Comparison of ENCODE assay signal across 17 cellular contexts in the genomic region with DNA sequence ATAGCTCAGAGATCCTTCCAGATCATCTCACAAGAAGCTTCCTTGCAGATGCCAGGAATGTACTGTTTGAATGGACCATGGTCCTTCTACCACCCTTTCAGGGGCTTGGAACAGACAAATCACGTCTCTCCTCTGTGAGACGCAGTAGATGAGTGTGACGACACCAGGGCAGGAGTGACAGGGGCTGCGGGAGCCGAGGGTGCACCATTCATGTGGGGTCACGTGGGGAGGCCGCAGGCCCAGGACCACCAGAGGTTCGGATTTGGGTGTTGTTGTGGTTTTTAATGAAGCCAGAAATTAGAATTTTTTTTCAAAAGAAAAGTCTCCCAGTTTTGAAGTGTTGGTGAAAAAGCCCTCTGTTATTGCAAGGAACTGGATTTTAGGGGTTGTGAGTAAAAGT.
A peak's percentile ranks its signal among the peaks of the same experiment; 100 is the strongest.
DNase-seq lines count a peak whose midpoint lies in the region; ATAC-seq and TF ChIP-seq lines count a peak whose summit lies in the region.
"Had no signal": no experiment of that assay in that cellular context is flagged by ENCODE, and none has a peak within 500 bp of the region (broad histone marks: within the 10 kb centered on the region; RNA-seq: fewer than 3 reads in every experiment).

No MANE protein-coding gene starts in this region.

- ATAC-seq in activated naive CD8-positive, alpha-beta T cell treated with anti-CD3 and anti-CD28 coated beads, Interleukin-2, amount 10 ng/mL, durations not matched to agents 7 days and 5 days (ENCODE audit: low read depth), result no peak
- no peak for ATAC-seq in naive thymus-derived CD8-positive, alpha-beta T cell
- ATAC-seq in Right ventricle myocardium superior (ENCODE audit: poor library complexity) (no peak), HG02678 (IDR thresholded peaks at IDR 0.05; ENCODE audit: unreplicated experiment) (no peak)
- ATAC-seq: heart right ventricle had no signal

- no peak overlapping the region for H2AK5ac ChIP-seq in H9 (ENCODE audit: insufficient read length, low read length)

- H3K14ac ChIP-seq in H9 (ENCODE audit: insufficient read depth, low read length), result no peak overlapping the region

- no peak overlapping the region for H3K4ac ChIP-seq in H9 (ENCODE audit: low read depth, low read length)

- H3K79me1 ChIP-seq in H9 (ENCODE audit: insufficient read depth, low read depth, low read length, poor library complexity, severe bottlenecking), result no peaks in the 10 kb centered on the region

- intact Hi-C loops in CD14-positive monocyte (cut with micrococcal nuclease) (no loop called here), Right ventricle myocardium superior (cut with DNase I) (no loop called here)

- H3K23me2 ChIP-seq in H9 (ENCODE audit: insufficient read length, low read depth, low read length, poor library complexity, severe bottlenecking), result no peaks in the 10 kb centered on the region

- POLR2A ChIA-PET in activated naive CD8-positive, alpha-beta T cell treated with anti-CD3 and anti-CD28 coated beads, Interleukin-2, amount 10 ng/mL, durations not matched to agents 7 days and 5 days (lab: Charles Lee), result interaction anchor here (0.8 to 5.2 kb wide), 2 partner anchors 10 to 11 kb away, joined by 3 to 36 read pairs; no protein-coding TSS in a partner anchor
- POLR2A ChIA-PET in naive thymus-derived CD8-positive, alpha-beta T cell (lab: Charles Lee), result interaction anchor here (0.9 to 4.9 kb wide), 3 partner anchors 12 to 79 kb away, joined by 4 to 19 read pairs (median 4); a partner anchor contains a TSS

- H3K4me1 ChIP-seq in H9 (ENCODE audit: insufficient read depth, low read length), result peaks cover 13% of the 10 kb centered on the region; the same call in 1 of the 2 replicates
- H3K4me1 ChIP-seq: breast epithelium had no signal

- H3K9me3 ChIP-seq in H9 (ENCODE audit: control insufficient read depth, low read depth, low read length), result no peaks in the 10 kb centered on the region
- H3K9me3 ChIP-seq: breast epithelium, thoracic aorta had no signal

- H3K27ac Mint-ChIP-seq in CD14-positive monocyte, result peak overlapping the region; percentile 56 to 87 (median 77)
- peak overlapping the region in 2 of 3 experiments; percentile 55 to 68; a peak in 4 of 7 replicates for H3K27ac Mint-ChIP-seq in H9
- peak overlapping the region; percentile 81 for H3K27ac Mint-ChIP-seq in activated naive CD8-positive, alpha-beta T cell treated with anti-CD3 and anti-CD28 coated beads, Interleukin-2, amount 10 ng/mL, durations not matched to agents 7 days and 5 days
- peak overlapping the region; percentile 53 to 96 (median 88) for H3K27ac Mint-ChIP-seq in naive thymus-derived CD8-positive, alpha-beta T cell

- H2BK20ac ChIP-seq in H9 (ENCODE audit: low read depth, low read length, poor library complexity, severe bottlenecking), result no peak overlapping the region

- no peaks in the 10 kb centered on the region for H3K9me3 Mint-ChIP-seq in CD14-positive monocyte
- no peaks in the 10 kb centered on the region for H3K9me3 Mint-ChIP-seq in H9
- no peaks in the 10 kb centered on the region for H3K9me3 Mint-ChIP-seq in activated naive CD8-positive, alpha-beta T cell treated with anti-CD3 and anti-CD28 coated beads, Interleukin-2, amount 10 ng/mL, durations not matched to agents 7 days and 5 days
- no peaks in the 10 kb centered on the region for H3K9me3 Mint-ChIP-seq in naive thymus-derived CD8-positive, alpha-beta T cell

- no peak overlapping the region for H2BK15ac ChIP-seq in H9 (ENCODE audit: low read depth, low read length)

- H3K4me2 ChIP-seq in H9 (ENCODE audit: insufficient read depth, insufficient read length, low read length), result no peak overlapping the region

- no peak overlapping the region for H3T11ph ChIP-seq in H9 (ENCODE audit: low read length)

- no peak overlapping the region for H3K9ac ChIP-seq in H9 (ENCODE audit: extremely low read depth, insufficient read length, low read length)

- no peak overlapping the region for H4K5ac ChIP-seq in H9 (ENCODE audit: insufficient read length, low read depth, low read length)

- DNase-seq in CD14-positive monocyte (ENCODE audit: low spot score), result no peak
- no peak for DNase-seq in H9
- DNase-seq in activated naive CD8-positive, alpha-beta T cell treated with anti-CD3 and anti-CD28 coated beads, Interleukin-2, amount 10 ng/mL, durations not matched to agents 7 days and 5 days, result no peak
- DNase-seq in naive thymus-derived CD8-positive, alpha-beta T cell, result no peak
- DNase-seq in Right ventricle myocardium superior, result no peak
- no peak for DNase-seq in H4 (ENCODE audit: low spot score)
- DNase-seq: activated CD4-positive, alpha-beta T cell treated with anti-CD3 and anti-CD28 coated beads, Interleukin-2, amount 50 U/mL, for 1 hour; DND-41; heart right ventricle; MM.1S; NCI-H187; retina; SHP77; T1000 had no signal

- H3K4me3 Mint-ChIP-seq in CD14-positive monocyte (no peak overlapping the region), H9 (no peak overlapping the region)
- H3K4me3 Mint-ChIP-seq in activated naive CD8-positive, alpha-beta T cell treated with anti-CD3 and anti-CD28 coated beads, Interleukin-2, amount 10 ng/mL, durations not matched to agents 7 days and 5 days, result peak overlapping the region; percentile 3
- peak overlapping the region in 7 of 10 donors; percentile 2 to 67 (median 48) for H3K4me3 Mint-ChIP-seq in naive thymus-derived CD8-positive, alpha-beta T cell

- no peaks in the 10 kb centered on the region for H4K20me1 ChIP-seq in H9 (ENCODE audit: control insufficient read depth, insufficient read depth, insufficient read length)

- no peak overlapping the region for H4K91ac ChIP-seq in H9 (ENCODE audit: insufficient read length, low read depth, low read length)

- no peak overlapping the region for H2AFZ ChIP-seq in H9 (ENCODE audit: low read length)

- peaks cover 56 to 77% of the 10 kb centered on the region in 2 donors for H3K36me3 Mint-ChIP-seq in CD14-positive monocyte
- H3K36me3 Mint-ChIP-seq in H9 (ENCODE audit: insufficient read depth in 1 of 3, low read depth in 3 of 3), result peaks cover 0 to 1% (median 0%) of the 10 kb centered on the region in 3 experiments; a peak in 1 of 7 replicates
- H3K36me3 Mint-ChIP-seq in activated naive CD8-positive, alpha-beta T cell treated with anti-CD3 and anti-CD28 coated beads, Interleukin-2, amount 10 ng/mL, durations not matched to agents 7 days and 5 days, result peaks cover 45% of the 10 kb centered on the region
- H3K36me3 Mint-ChIP-seq in naive thymus-derived CD8-positive, alpha-beta T cell, result peaks cover 0 to 24% (median 9%) of the 10 kb centered on the region in 3 donors

- H3K27ac ChIP-seq in H9 (ENCODE audit: insufficient read length, low read depth, low read length), result no peak overlapping the region
- H3K27ac ChIP-seq: breast epithelium, thoracic aorta had no signal

- no peak overlapping the region for H2BK12ac ChIP-seq in H9 (ENCODE audit: insufficient read length, low read depth, low read length)

- H3K4me1 Mint-ChIP-seq in CD14-positive monocyte, result peaks cover 62% of the 10 kb centered on the region
- peaks cover 52 to 60% of the 10 kb centered on the region in 2 experiments for H3K4me1 Mint-ChIP-seq in H9
- H3K4me1 Mint-ChIP-seq in activated naive CD8-positive, alpha-beta T cell treated with anti-CD3 and anti-CD28 coated beads, Interleukin-2, amount 10 ng/mL, durations not matched to agents 7 days and 5 days, result peaks cover 52% of the 10 kb centered on the region
- H3K4me1 Mint-ChIP-seq in naive thymus-derived CD8-positive, alpha-beta T cell, result peaks cover 38 to 73% (median 66%) of the 10 kb centered on the region in 4 donors

- TF ChIP-seq CTCF in CD14-positive monocyte (IDR thresholded peaks at IDR 0.05) (no peak), H9 (conservative IDR thresholded peaks at IDR 0.05) (no peak)

- peaks cover 0 to 1% (median 0%) of the 10 kb centered on the region in 3 donors for H3K27me3 Mint-ChIP-seq in CD14-positive monocyte (ENCODE audit: low read depth in 3 of 3)
- peaks cover 1% of the 10 kb centered on the region for H3K27me3 Mint-ChIP-seq in H9 (ENCODE audit: low read depth)
- no peaks in the 10 kb centered on the region for H3K27me3 Mint-ChIP-seq in activated naive CD8-positive, alpha-beta T cell treated with anti-CD3 and anti-CD28 coated beads, Interleukin-2, amount 10 ng/mL, durations not matched to agents 7 days and 5 days
- no peaks in the 10 kb centered on the region for H3K27me3 Mint-ChIP-seq in naive thymus-derived CD8-positive, alpha-beta T cell

- no peak overlapping the region for H4K8ac ChIP-seq in H9 (replicated peaks; ENCODE audit: insufficient read length, low read depth, low read length)

- H3K23ac ChIP-seq in H9 (ENCODE audit: insufficient read length, low read depth, low read length), result no peak overlapping the region

- no peak overlapping the region for H2BK120ac ChIP-seq in H9 (ENCODE audit: low read depth, low read length, poor library complexity, severe bottlenecking)

- H2BK5ac ChIP-seq in H9 (ENCODE audit: insufficient read length, low read length), result no peak overlapping the region

- no CpG with 5 or more reads among the region's 8 CpGs for WGBS in H9 (ENCODE audit: extremely low coverage, insufficient read length, low lambda C conversion rate)

- H3K56ac ChIP-seq in H9 (ENCODE audit: insufficient read length, low read depth, low read length), result no peak overlapping the region

- no peak overlapping the region for H3K18ac ChIP-seq in H9 (ENCODE audit: insufficient read length, low read depth, low read length)

- no peaks in the 10 kb centered on the region for H3K27me3 ChIP-seq in H9 (ENCODE audit: insufficient read depth, low read length)
- H3K27me3 ChIP-seq: breast epithelium, heart right ventricle had no signal

- H3K79me2 ChIP-seq in H9 (ENCODE audit: insufficient read depth, low read length), result no peaks in the 10 kb centered on the region

Comparison
In these comparisons a context has a peak if more than half of its experiments do, and no peak if none do; other contexts are left out.
1. H3K4me3 Mint-ChIP-seq: peak in activated naive CD8-positive, alpha-beta T cell treated with anti-CD3 and anti-CD28 coated beads, Interleukin-2, amount 10 ng/mL, durations not matched to agents 7 days and 5 days (single experiment) and naive thymus-derived CD8-positive, alpha-beta T cell (7 of 10); none in CD14-positive monocyte (0 of 2) and H9 (0 of 2).
2. Peak in every context shown above with its lines, with median percentiles within 50 percentile points of each other: H3K27ac Mint-ChIP-seq.